Comparison of ENCODE assay signal across 8 cellular contexts in genomic region chr22:45672564-45673481, GRCh38. TPM values are rescaled to one million over a fixed set of nuclear protein-coding genes. Genes with fewer than 3 reads are reported as not detected.
DNase-seq lines count a peak whose midpoint lies in the region; ATAC-seq, FAIRE-seq and TF ChIP-seq lines count a peak whose summit lies in the region.

No MANE protein-coding gene starts in this region.

- H3K4me2 ChIP-seq in A549, result peak overlapping the region; percentile 93
- peak overlapping the region; percentile 94 for H3K4me2 ChIP-seq in hepatocyte

- H3K27me3 Mint-ChIP-seq in activated T-helper 17 cell treated with anti-CD3 and anti-CD28 coated beads, Interleukin-2, amount 50 U/mL, for 72 hours, result peaks cover under 1% of the 10 kb centered on the region

- no peak for FAIRE-seq in A549 (lab: Jason Lieb, UNC)

- no peak for TF ChIP-seq POLR2A in A549 (IDR thresholded peaks at IDR 0.05; ENCODE audit: low read length)

- peaks cover 66% of the 10 kb centered on the region for H3K79me2 ChIP-seq in hepatocyte

- TF ChIP-seq CTCF in A549 (IDR thresholded peaks at IDR 0.05) (no peak), hepatocyte (IDR thresholded peaks at IDR 0.05; ENCODE audit: poor library complexity) (no peak)

- H3K27me3 ChIP-seq in hepatocyte, result no peaks in the 10 kb centered on the region

- no peaks in the 10 kb centered on the region for H3K9me3 Mint-ChIP-seq in activated T-helper 17 cell treated with anti-CD3 and anti-CD28 coated beads, Interleukin-2, amount 50 U/mL, for 72 hours
- H3K9me3 Mint-ChIP-seq in stimulated activated effector memory CD8-positive, alpha-beta T cell treated with anti-CD3 and anti-CD28 coated beads, Interleukin-12 subunit alpha, Interleukin-12 subunit beta, amount 100 ng/mL, for 72 hours, result no peaks in the 10 kb centered on the region

- DNase-seq in A549 (ENCODE audit: low read depth in 1 of 2, low spot score in 1 of 2) (no peak), HCEC 1CT (peak; percentile 10), hepatocyte (ENCODE audit: low spot score) (no peak), GM19240 (ENCODE audit: insufficient read length, low spot score) (no peak), NCI-H748 treated with DMSO at 0.1 percent for 48 hours (lab: John Stamatoyannopoulos, UW) (no peak)
- peak in 1 of 2 donors; percentile 39 for DNase-seq in stimulated activated effector memory CD8-positive, alpha-beta T cell treated with anti-CD3 and anti-CD28 coated beads, Interleukin-12 subunit alpha, Interleukin-12 subunit beta, amount 100 ng/mL, for 72 hours (ENCODE audit: low spot score in 2 of 2)

- WGBS in A549 (ENCODE audit: missing lambda C conversion rate), result 6% methylated on average over 7 of the region's 14 CpGs
- 16% methylated on average over 14 of the region's 14 CpGs for WGBS in hepatocyte (ENCODE audit: low lambda C conversion rate, missing lambda C conversion rate)

- peak overlapping the region; percentile 90 for H3K4me3 Mint-ChIP-seq in activated T-helper 17 cell treated with anti-CD3 and anti-CD28 coated beads, Interleukin-2, amount 50 U/mL, for 72 hours
- H3K4me3 Mint-ChIP-seq in stimulated activated effector memory CD8-positive, alpha-beta T cell treated with anti-CD3 and anti-CD28 coated beads, Interleukin-12 subunit alpha, Interleukin-12 subunit beta, amount 100 ng/mL, for 72 hours, result peak overlapping the region; percentile 84

- CTCF ChIA-PET in A549 (lab: Yijun Ruan, JAX), result interaction anchor here (0.8 to 1.2 kb wide), 3 partner anchors 28 to 96 kb away, joined by 3 to 4 read pairs (median 3); no protein-coding TSS in a partner anchor

- no peak for TF ChIP-seq EP300 in A549 (IDR thresholded peaks at IDR 0.05)

- peaks cover 51% of the 10 kb centered on the region for H4K20me1 ChIP-seq in hepatocyte (ENCODE audit: insufficient read depth, poor library complexity, severe bottlenecking)

- H2AFZ ChIP-seq in hepatocyte, result peak overlapping the region; percentile 97

- H3K4me1 ChIP-seq in A549 (peaks cover 46% of the 10 kb centered on the region), hepatocyte (ENCODE audit: insufficient read depth) (peaks cover 15% of the 10 kb centered on the region)

- H3K27ac ChIP-seq in A549 (peak overlapping the region; percentile 100), hepatocyte (peak overlapping the region; percentile 95)

- H3K4me3 ChIP-seq in A549 (peak overlapping the region; percentile 95), hepatocyte (peak overlapping the region; percentile 83)

- peaks cover 32% of the 10 kb centered on the region for H3K4me1 Mint-ChIP-seq in activated T-helper 17 cell treated with anti-CD3 and anti-CD28 coated beads, Interleukin-2, amount 50 U/mL, for 72 hours
- H3K4me1 Mint-ChIP-seq in stimulated activated effector memory CD8-positive, alpha-beta T cell treated with anti-CD3 and anti-CD28 coated beads, Interleukin-12 subunit alpha, Interleukin-12 subunit beta, amount 100 ng/mL, for 72 hours, result peaks cover 40% of the 10 kb centered on the region

- H3K9me2 ChIP-seq in hepatocyte (replicated peaks; ENCODE audit: insufficient read depth), result no peaks in the 10 kb centered on the region

- H3K9me3 ChIP-seq in A549, result no peaks in the 10 kb centered on the region
- H3K9me3 ChIP-seq in hepatocyte (ENCODE audit: low read depth), result no peaks in the 10 kb centered on the region

- ATAC-seq in A549 (peak; percentile 35 to 44; a peak in 4 of 6 replicates), HG02973 (IDR thresholded peaks at IDR 0.05; ENCODE audit: unreplicated experiment) (no peak)
- ATAC-seq in activated T-helper 17 cell treated with anti-CD3 and anti-CD28 coated beads, Interleukin-2, amount 50 U/mL, for 72 hours (replicated peaks), result peak; percentile 11
- ATAC-seq in stimulated activated effector memory CD8-positive, alpha-beta T cell treated with anti-CD3 and anti-CD28 coated beads, Interleukin-12 subunit alpha, Interleukin-12 subunit beta, amount 100 ng/mL, for 72 hours, result no peak

- peaks cover 19% of the 10 kb centered on the region for H3K36me3 Mint-ChIP-seq in activated T-helper 17 cell treated with anti-CD3 and anti-CD28 coated beads, Interleukin-2, amount 50 U/mL, for 72 hours (ENCODE audit: low read depth)
- peaks cover 22% of the 10 kb centered on the region for H3K36me3 Mint-ChIP-seq in stimulated activated effector memory CD8-positive, alpha-beta T cell treated with anti-CD3 and anti-CD28 coated beads, Interleukin-12 subunit alpha, Interleukin-12 subunit beta, amount 100 ng/mL, for 72 hours

- POLR2A ChIA-PET in A549 (lab: Yijun Ruan, JAX), result interaction anchor here (1.0 kb wide), 1 partner anchor 16 kb away, joined by 4 read pairs; no protein-coding TSS in a partner anchor

- peak overlapping the region; percentile 94 for H3K27ac Mint-ChIP-seq in activated T-helper 17 cell treated with anti-CD3 and anti-CD28 coated beads, Interleukin-2, amount 50 U/mL, for 72 hours
- H3K27ac Mint-ChIP-seq in stimulated activated effector memory CD8-positive, alpha-beta T cell treated with anti-CD3 and anti-CD28 coated beads, Interleukin-12 subunit alpha, Interleukin-12 subunit beta, amount 100 ng/mL, for 72 hours, result peak overlapping the region; percentile 94

- no peaks in the 10 kb centered on the region for H3K36me3 ChIP-seq in hepatocyte (replicated peaks; ENCODE audit: insufficient read depth, low read depth)

- no peak for TF ChIP-seq RAD21 in A549 (conservative IDR thresholded peaks at IDR 0.05 in 1 of 2, IDR thresholded peaks at IDR 0.05 in 1 of 2)

TF ChIP-seq in A549, 52 proteins besides CTCF, POLR2A, EP300 and RAD21:
- TF ChIP-seq POLR2AphosphoS2 (conservative IDR thresholded peaks at IDR 0.05; ENCODE audit: low read length) (no peak), MAX (IDR thresholded peaks at IDR 0.05) (0 out of 2 replicates have a peak, but pooled peaks have one; percentile 34), GATA3 (IDR thresholded peaks at IDR 0.05; ENCODE audit: borderline replicate concordance) (0 out of 2 replicates have a peak, but pooled peaks have one; percentile 4), ATOH8 (CRISPR knock-in tag; IDR thresholded peaks at IDR 0.05; ENCODE audit: low read depth) (no peak), KDM1A (IDR thresholded peaks at IDR 0.05; ENCODE audit: low read depth) (no peak; the same call in 1 of the 2 replicates), E2F6 (IDR thresholded peaks at IDR 0.05; ENCODE audit: borderline replicate concordance, low read depth) (peak; percentile 59; the same call in 1 of the 2 replicates), JUN (IDR thresholded peaks at IDR 0.05) (no peak), FOXS1 (CRISPR knock-in tag; IDR thresholded peaks at IDR 0.05) (no peak), BCL3 (IDR thresholded peaks at IDR 0.05) (no peak), RNF2 (IDR thresholded peaks at IDR 0.05; ENCODE audit: borderline replicate concordance, low read depth) (no peak), NFE2L2 (conservative IDR thresholded peaks at IDR 0.05; ENCODE audit: low read length) (no peak)

RNA-seq across cellular contexts. Expression of gene ATXN10, which starts 1.2 kb away (rescaled TPM):
- 281 and 378 TPM in 2 replicates for polyA plus RNA-seq in A549 (2011; rRNA removed)
- 103 and 107 TPM in 2 replicates for polyA plus RNA-seq in A549 (2012; cell fraction: cytosol; rRNA removed)
- polyA plus RNA-seq in A549 (2012; cell fraction: nucleus; rRNA removed), result 24.1 and 54.9 TPM in 2 replicates
- 126 to 142 TPM (median 129 TPM) in 3 replicates for polyA plus RNA-seq in A549 (2017; fragmentation: RNase III; extraction: RNeasy Plus Mini Kit Qiagen cat#74134 plus additional on column Dnase treatment)
- polyA minus RNA-seq in A549 (2011; rRNA and poly(A)+ RNA removed), result 298 and 349 TPM in 2 replicates
- total RNA-seq in activated T-helper 17 cell treated with anti-CD3 and anti-CD28 coated beads, Interleukin-2, amount 50 U/mL, for 72 hours, result 10 to 100 TPM; 55.8 to 89.1 TPM
- 118 and 141 TPM in 2 replicates for total RNA-seq in hepatocyte
- polyA plus RNA-seq in hepatocyte, result 186 and 196 TPM in 2 replicates

Comparison
In these comparisons a context has a peak if more than half of its experiments do, and no peak if none do; other contexts are left out.
1. ATAC-seq: peak in A549 (2 of 2) and activated T-helper 17 cell treated with anti-CD3 and anti-CD28 coated beads, Interleukin-2, amount 50 U/mL, for 72 hours (single experiment); none in stimulated activated effector memory CD8-positive, alpha-beta T cell treated with anti-CD3 and anti-CD28 coated beads, Interleukin-12 subunit alpha, Interleukin-12 subunit beta, amount 100 ng/mL, for 72 hours (single experiment) and HG02973 (single experiment).